In genomic region chr22:44331881-44332714, GRCh38 we compare ENCODE assay signal across 8 cellular contexts. TPM values are rescaled to one million over a fixed set of nuclear protein-coding genes. Genes with fewer than 3 reads are reported as not detected.
DNase-seq lines count a peak whose midpoint lies in the region; ATAC-seq and TF ChIP-seq lines count a peak whose summit lies in the region.

No MANE protein-coding gene starts in this region.

- peaks cover 35% of the 10 kb centered on the region for H3K4me1 ChIP-seq in BLaER1
- H3K4me1 ChIP-seq in HUES48 (ENCODE audit: control insufficient read depth, insufficient read depth, low read length): peaks cover 11% of the 10 kb centered on the region

- DNase-seq in cardiac fibroblast (ENCODE audit: low read depth in 2 of 2) (peak; percentile 13 to 60), NCI-H1694 (lab: John Stamatoyannopoulos, UW) (no peak), cortex of kidney (lab: John Stamatoyannopoulos, UW) (no peak)
- DNase-seq in naive thymus-derived CD8-positive, alpha-beta T cell: peak in 1 of 10 donors; percentile 15

- POLR2A ChIA-PET in naive thymus-derived CD8-positive, alpha-beta T cell (lab: Charles Lee): no interaction called here

- peaks cover 51% of the 10 kb centered on the region for H4K20me1 ChIP-seq in BLaER1

- H3K9me3 ChIP-seq in BLaER1: no peaks in the 10 kb centered on the region
- H3K9me3 ChIP-seq in HUES48 (ENCODE audit: control insufficient read depth, insufficient read depth, low read length): no peaks in the 10 kb centered on the region

- H3K36me3 ChIP-seq in BLaER1: no peaks in the 10 kb centered on the region
- no peaks in the 10 kb centered on the region for H3K36me3 ChIP-seq in HUES48 (ENCODE audit: control insufficient read depth, insufficient read depth, low read length)

- no peak for TF ChIP-seq CTCF in cardiac fibroblast (IDR thresholded peaks at IDR 0.05; ENCODE audit: low read depth, low read length)

- no peaks in the 10 kb centered on the region for H3K9me3 Mint-ChIP-seq in naive thymus-derived CD8-positive, alpha-beta T cell

- H3K27ac ChIP-seq in BLaER1: no peak overlapping the region
- no peak overlapping the region for H3K27ac ChIP-seq in HUES48 (ENCODE audit: low read depth, low read length)

- H3K27me3 ChIP-seq in BLaER1 (peaks cover 71% of the 10 kb centered on the region), HUES48 (ENCODE audit: control insufficient read depth, insufficient read depth, low read length) (peaks cover 49% of the 10 kb centered on the region)

- peaks cover 5 to 20% (median 13%) of the 10 kb centered on the region in 4 donors for H3K4me1 Mint-ChIP-seq in naive thymus-derived CD8-positive, alpha-beta T cell

- H3K27ac Mint-ChIP-seq in naive thymus-derived CD8-positive, alpha-beta T cell: peak overlapping the region in 3 of 10 donors; percentile 19 to 65 (median 44)

- H3K4me2 ChIP-seq in BLaER1: peak overlapping the region; percentile 53

- H3K4me3 ChIP-seq in BLaER1 (peak overlapping the region; percentile 47; the same call in 1 of the 2 replicates), HUES48 (ENCODE audit: low read depth, low read length) (peak overlapping the region; percentile 63), cardiac fibroblast (replicated peaks in 1 of 2; ENCODE audit: low read depth in 2 of 2, low read length in 2 of 2) (peak overlapping the region in 1 of 2 donors; percentile 31)

- ATAC-seq in naive thymus-derived CD8-positive, alpha-beta T cell: peak in 1 of 2 donors; percentile 65
- ATAC-seq in HG02759 (IDR thresholded peaks at IDR 0.05; ENCODE audit: unreplicated experiment): no peak
- ATAC-seq in HG03097 (IDR thresholded peaks at IDR 0.05; ENCODE audit: low FRiP score, unreplicated experiment): no peak

- peaks cover 20 to 46% (median 25%) of the 10 kb centered on the region in 5 donors for H3K27me3 Mint-ChIP-seq in naive thymus-derived CD8-positive, alpha-beta T cell

- peak overlapping the region; percentile 66 to 96 (median 79) for H3K4me3 Mint-ChIP-seq in naive thymus-derived CD8-positive, alpha-beta T cell

- no peak overlapping the region for H3K9ac ChIP-seq in BLaER1
- H3K9ac ChIP-seq in HUES48 (ENCODE audit: low read depth, low read length): no peak overlapping the region

- H3K36me3 Mint-ChIP-seq in naive thymus-derived CD8-positive, alpha-beta T cell: peaks cover 0 to 3% (median 0%) of the 10 kb centered on the region in 3 donors

RNA-seq across cellular contexts. Expression of gene SHISAL1, which starts 19.3 kb away (rescaled TPM):
- not detected for total RNA-seq in naive thymus-derived CD8-positive, alpha-beta T cell
- polyA plus RNA-seq in naive thymus-derived CD8-positive, alpha-beta T cell: not detected

Comparison
In these comparisons a context has a peak if more than half of its experiments do, and no peak if none do; other contexts are left out.
1. DNase-seq: peak in cardiac fibroblast (2 of 2); none in NCI-H1694 (single experiment) and cortex of kidney (single experiment).